Comparison of ENCODE assay signal across 1 cellular context in genomic region chr9:38117646-38118045, GRCh38.
TF ChIP-seq lines count a peak whose summit lies in the region.

No MANE protein-coding gene starts in this region.

TF ChIP-seq in SK-N-SH, 30 proteins besides CTCF, POLR2A, EP300 and RAD21 (continued from another document):
- TF ChIP-seq, protein P1, sequence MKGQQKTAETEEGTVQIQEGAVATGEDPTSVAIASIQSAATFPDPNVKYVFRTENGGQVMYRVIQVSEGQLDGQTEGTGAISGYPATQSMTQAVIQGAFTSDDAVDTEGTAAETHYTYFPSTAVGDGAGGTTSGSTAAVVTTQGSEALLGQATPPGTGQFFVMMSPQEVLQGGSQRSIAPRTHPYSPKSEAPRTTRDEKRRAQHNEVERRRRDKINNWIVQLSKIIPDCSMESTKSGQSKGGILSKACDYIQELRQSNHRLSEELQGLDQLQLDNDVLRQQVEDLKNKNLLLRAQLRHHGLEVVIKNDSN (IDR thresholded peaks at IDR 0.05; ENCODE audit: borderline replicate concordance, low read depth), result no peak
- no peak for TF ChIP-seq SMC3 (IDR thresholded peaks at IDR 0.05; ENCODE audit: low read depth, low read length)
- no peak for TF ChIP-seq FOSL2 (IDR thresholded peaks at IDR 0.05; ENCODE audit: borderline replicate concordance, low read depth)
- TF ChIP-seq MAX (IDR thresholded peaks at IDR 0.05; ENCODE audit: low read depth), result no peak
- TF ChIP-seq FOXM1 (IDR thresholded peaks at IDR 0.05; ENCODE audit: low read depth), result no peak
- TF ChIP-seq GATA2 (CRISPR knock-in tag; IDR thresholded peaks at IDR 0.05), result no peak
- no peak for TF ChIP-seq SIN3A (IDR thresholded peaks at IDR 0.05; ENCODE audit: borderline replicate concordance, low read depth, low read length)
- TF ChIP-seq NFIC (IDR thresholded peaks at IDR 0.05; ENCODE audit: borderline replicate concordance), result no peak
- TF ChIP-seq FOXJ3 (CRISPR knock-in tag; IDR thresholded peaks at IDR 0.05), result no peak
